23 cellular contexts compared by ENCODE assay signal in genomic region chr9:91340395-91340794, GRCh38.
"Had no signal": no experiment of that assay in that cellular context is flagged by ENCODE, and none has a peak within 500 bp of the region (broad histone marks: within the 10 kb centered on the region; RNA-seq: fewer than 3 reads in every experiment).

No MANE protein-coding gene starts in this region.

- H3K27me3 Mint-ChIP-seq: activated naive CD8-positive, alpha-beta T cell; central memory CD8-positive, alpha-beta T cell; naive thymus-derived CD4-positive, alpha-beta T cell had no signal

- H3K9me3 Mint-ChIP-seq: central memory CD8-positive, alpha-beta T cell had no signal

- H3K9me3 ChIP-seq: adrenal gland, colonic mucosa, ovary, prostate gland, SJCRH30, thyroid gland, upper lobe of right lung had no signal

- H3K4me1 ChIP-seq: colonic mucosa, prostate gland, SJCRH30, upper lobe of right lung had no signal

- H3K27ac Mint-ChIP-seq: activated naive CD8-positive, alpha-beta T cell; endodermal cell had no signal

- DNase-seq: activated CD8-positive, alpha-beta memory T cell treated with anti-CD3 and anti-CD28 coated beads, Interleukin-2, amount 50 U/mL, for 48 hours; activated naive CD4-positive, alpha-beta T cell; adrenal gland; colonic mucosa; endodermal cell; heart left ventricle; left lung; naive thymus-derived CD4-positive, alpha-beta T cell; ovary; SJCRH30; spleen; stimulated activated CD4-positive, alpha-beta T cell treated with anti-CD3 and anti-CD28 coated beads, Interleukin-4, amount 100 ng/mL, for 1 hour; stimulated activated naive CD8-positive, alpha-beta T cell treated with anti-CD3 and anti-CD28 coated beads, Interleukin-15, Interleukin-2, amounts not matched to agents 100 U/mL and 50 U/mL, for 24 hours; substantia nigra; T-helper 1 cell; T-helper 9 cell; thyroid gland; upper lobe of right lung had no signal

- H3K4me3 Mint-ChIP-seq: activated naive CD8-positive, alpha-beta T cell; central memory CD8-positive, alpha-beta T cell; endodermal cell; naive thymus-derived CD4-positive, alpha-beta T cell had no signal

- H3K4me3 ChIP-seq: adrenal gland, breast epithelium, colonic mucosa, heart left ventricle, left lung, lung, ovary, prostate gland, SJCRH30, spleen, thyroid gland, upper lobe of right lung had no signal

- ATAC-seq: left lung; naive thymus-derived CD4-positive, alpha-beta T cell; upper lobe of right lung had no signal

- H3K27me3 ChIP-seq: adrenal gland, breast epithelium, colonic mucosa, heart left ventricle, left lung, ovary, SJCRH30, spleen, thyroid gland, upper lobe of right lung had no signal

- H3K36me3 ChIP-seq: breast epithelium, colonic mucosa, ovary, prostate gland had no signal
